ENCODE assay signal across 22 cellular contexts in genomic region chr6:86537311-86537861, GRCh38.
DNase-seq lines count a peak whose midpoint lies in the region; ATAC-seq, FAIRE-seq and TF ChIP-seq lines count a peak whose summit lies in the region.
"Had no signal": no experiment of that assay in that cellular context is flagged by ENCODE, and none has a peak within 500 bp of the region (broad histone marks: within the 10 kb centered on the region; RNA-seq: fewer than 3 reads in every experiment).

No MANE protein-coding gene starts in this region.

- H3K36me3 ChIP-seq in bronchial epithelial cell (ENCODE audit: control insufficient read depth, insufficient read depth, low read length), result no peaks in the 10 kb centered on the region
- H3K36me3 ChIP-seq: HAP-1 had no signal

- no peak overlapping the region for H3K4me3 ChIP-seq in bronchial epithelial cell (ENCODE audit: low read depth, low read length)
- H3K4me3 ChIP-seq: A549, GM12878, GM23248, HAP-1 had no signal

- H3K27me3 ChIP-seq in bronchial epithelial cell (ENCODE audit: control insufficient read depth, insufficient read depth, low read length), result no peaks in the 10 kb centered on the region

- peak; percentile 54 for DNase-seq in Ammon's horn (ENCODE audit: low spot score)
- DNase-seq in SK-N-DZ (ENCODE audit: low spot score), result peak; percentile 89
- DNase-seq in bronchial epithelial cell (ENCODE audit: low read depth), result peak; percentile 13
- DNase-seq in head of caudate nucleus, result peak in 31 of 42 donors; percentile 2 to 72 (median 32)
- DNase-seq in AML-193 (lab: John Stamatoyannopoulos, UW), result no peak
- no peak for DNase-seq in activated T-cell treated with anti-CD3 and anti-CD28 coated beads for 4 hours
- no peak for DNase-seq in glutamatergic neuron
- DNase-seq: C1 segment of cervical spinal cord; CD4-positive, CD25-positive, alpha-beta regulatory T cell; CD8-positive, alpha-beta memory T cell; COR-L47; DMS 273 treated with DMSO at 0.1 percent for 48 hours; DMS53; DND-41; EL; GM23248 had no signal

- no peak overlapping the region for H3K4me3 Mint-ChIP-seq in glutamatergic neuron (ENCODE audit: unreplicated experiment)
- H3K4me3 Mint-ChIP-seq: B cell; CD4-positive, CD25-positive, alpha-beta regulatory T cell; CD8-positive, alpha-beta memory T cell had no signal

- TF ChIP-seq CTCF in bronchial epithelial cell (IDR thresholded peaks at IDR 0.05; ENCODE audit: insufficient read depth, low read length, severe bottlenecking) (no peak), glutamatergic neuron (IDR thresholded peaks at IDR 0.05; ENCODE audit: partially characterized antibody, unreplicated experiment) (no peak)

- no peak overlapping the region for H3K27ac Mint-ChIP-seq in glutamatergic neuron (ENCODE audit: unreplicated experiment)
- H3K27ac Mint-ChIP-seq: B cell; CD4-positive, CD25-positive, alpha-beta regulatory T cell; CD8-positive, alpha-beta memory T cell had no signal

- peaks cover 2% of the 10 kb centered on the region for H3K27me3 Mint-ChIP-seq in glutamatergic neuron (ENCODE audit: unreplicated experiment)
- H3K27me3 Mint-ChIP-seq: B cell; CD4-positive, CD25-positive, alpha-beta regulatory T cell; CD8-positive, alpha-beta memory T cell had no signal

- no peak for ATAC-seq in GM18868 (IDR thresholded peaks at IDR 0.05; ENCODE audit: unreplicated experiment)
- ATAC-seq: A549, GM12878 had no signal

- H3K4me1 Mint-ChIP-seq in glutamatergic neuron (ENCODE audit: low read depth, unreplicated experiment), result peaks cover 6% of the 10 kb centered on the region
- H3K4me1 Mint-ChIP-seq: B cell; CD4-positive, CD25-positive, alpha-beta regulatory T cell; CD8-positive, alpha-beta memory T cell had no signal

- FAIRE-seq in bronchial epithelial cell (lab: Jason Lieb, UNC), result no peak
- FAIRE-seq: A549, GM12878, GM19239 had no signal

- H3K36me3 Mint-ChIP-seq in glutamatergic neuron (ENCODE audit: unreplicated experiment), result no peaks in the 10 kb centered on the region
- H3K36me3 Mint-ChIP-seq: CD4-positive, CD25-positive, alpha-beta regulatory T cell; CD8-positive, alpha-beta memory T cell had no signal

- H3K9me3 Mint-ChIP-seq in glutamatergic neuron (ENCODE audit: unreplicated experiment), result no peaks in the 10 kb centered on the region

- intact Hi-C loops in head of caudate nucleus (cut with DNase I), result no loop called here

Comparison
In these comparisons a context has a peak if more than half of its experiments do, and no peak if none do; other contexts are left out.
1. DNase-seq: peak in Ammon's horn (single experiment), SK-N-DZ (single experiment), bronchial epithelial cell (single experiment) and head of caudate nucleus (31 of 42); none in AML-193 (0 of 2), activated T-cell treated with anti-CD3 and anti-CD28 coated beads for 4 hours (single experiment) and glutamatergic neuron (single experiment).